In genomic region chr6:166313255-166314070, GRCh38 we compare ENCODE assay signal across 1 cellular context.
TF ChIP-seq lines count a peak whose summit lies in the region.

No MANE protein-coding gene starts in this region.

TF ChIP-seq in K562, 482 proteins besides CTCF, POLR2A, EP300 and RAD21 (continues in another document):
- TF ChIP-seq, protein P1, sequence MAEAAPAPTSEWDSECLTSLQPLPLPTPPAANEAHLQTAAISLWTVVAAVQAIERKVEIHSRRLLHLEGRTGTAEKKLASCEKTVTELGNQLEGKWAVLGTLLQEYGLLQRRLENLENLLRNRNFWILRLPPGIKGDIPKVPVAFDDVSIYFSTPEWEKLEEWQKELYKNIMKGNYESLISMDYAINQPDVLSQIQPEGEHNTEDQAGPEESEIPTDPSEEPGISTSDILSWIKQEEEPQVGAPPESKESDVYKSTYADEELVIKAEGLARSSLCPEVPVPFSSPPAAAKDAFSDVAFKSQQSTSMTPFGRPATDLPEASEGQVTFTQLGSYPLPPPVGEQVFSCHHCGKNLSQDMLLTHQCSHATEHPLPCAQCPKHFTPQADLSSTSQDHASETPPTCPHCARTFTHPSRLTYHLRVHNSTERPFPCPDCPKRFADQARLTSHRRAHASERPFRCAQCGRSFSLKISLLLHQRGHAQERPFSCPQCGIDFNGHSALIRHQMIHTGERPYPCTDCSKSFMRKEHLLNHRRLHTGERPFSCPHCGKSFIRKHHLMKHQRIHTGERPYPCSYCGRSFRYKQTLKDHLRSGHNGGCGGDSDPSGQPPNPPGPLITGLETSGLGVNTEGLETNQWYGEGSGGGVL (CRISPR knock-in tag; IDR thresholded peaks at IDR 0.05) = no peak
- TF ChIP-seq, protein P2, sequence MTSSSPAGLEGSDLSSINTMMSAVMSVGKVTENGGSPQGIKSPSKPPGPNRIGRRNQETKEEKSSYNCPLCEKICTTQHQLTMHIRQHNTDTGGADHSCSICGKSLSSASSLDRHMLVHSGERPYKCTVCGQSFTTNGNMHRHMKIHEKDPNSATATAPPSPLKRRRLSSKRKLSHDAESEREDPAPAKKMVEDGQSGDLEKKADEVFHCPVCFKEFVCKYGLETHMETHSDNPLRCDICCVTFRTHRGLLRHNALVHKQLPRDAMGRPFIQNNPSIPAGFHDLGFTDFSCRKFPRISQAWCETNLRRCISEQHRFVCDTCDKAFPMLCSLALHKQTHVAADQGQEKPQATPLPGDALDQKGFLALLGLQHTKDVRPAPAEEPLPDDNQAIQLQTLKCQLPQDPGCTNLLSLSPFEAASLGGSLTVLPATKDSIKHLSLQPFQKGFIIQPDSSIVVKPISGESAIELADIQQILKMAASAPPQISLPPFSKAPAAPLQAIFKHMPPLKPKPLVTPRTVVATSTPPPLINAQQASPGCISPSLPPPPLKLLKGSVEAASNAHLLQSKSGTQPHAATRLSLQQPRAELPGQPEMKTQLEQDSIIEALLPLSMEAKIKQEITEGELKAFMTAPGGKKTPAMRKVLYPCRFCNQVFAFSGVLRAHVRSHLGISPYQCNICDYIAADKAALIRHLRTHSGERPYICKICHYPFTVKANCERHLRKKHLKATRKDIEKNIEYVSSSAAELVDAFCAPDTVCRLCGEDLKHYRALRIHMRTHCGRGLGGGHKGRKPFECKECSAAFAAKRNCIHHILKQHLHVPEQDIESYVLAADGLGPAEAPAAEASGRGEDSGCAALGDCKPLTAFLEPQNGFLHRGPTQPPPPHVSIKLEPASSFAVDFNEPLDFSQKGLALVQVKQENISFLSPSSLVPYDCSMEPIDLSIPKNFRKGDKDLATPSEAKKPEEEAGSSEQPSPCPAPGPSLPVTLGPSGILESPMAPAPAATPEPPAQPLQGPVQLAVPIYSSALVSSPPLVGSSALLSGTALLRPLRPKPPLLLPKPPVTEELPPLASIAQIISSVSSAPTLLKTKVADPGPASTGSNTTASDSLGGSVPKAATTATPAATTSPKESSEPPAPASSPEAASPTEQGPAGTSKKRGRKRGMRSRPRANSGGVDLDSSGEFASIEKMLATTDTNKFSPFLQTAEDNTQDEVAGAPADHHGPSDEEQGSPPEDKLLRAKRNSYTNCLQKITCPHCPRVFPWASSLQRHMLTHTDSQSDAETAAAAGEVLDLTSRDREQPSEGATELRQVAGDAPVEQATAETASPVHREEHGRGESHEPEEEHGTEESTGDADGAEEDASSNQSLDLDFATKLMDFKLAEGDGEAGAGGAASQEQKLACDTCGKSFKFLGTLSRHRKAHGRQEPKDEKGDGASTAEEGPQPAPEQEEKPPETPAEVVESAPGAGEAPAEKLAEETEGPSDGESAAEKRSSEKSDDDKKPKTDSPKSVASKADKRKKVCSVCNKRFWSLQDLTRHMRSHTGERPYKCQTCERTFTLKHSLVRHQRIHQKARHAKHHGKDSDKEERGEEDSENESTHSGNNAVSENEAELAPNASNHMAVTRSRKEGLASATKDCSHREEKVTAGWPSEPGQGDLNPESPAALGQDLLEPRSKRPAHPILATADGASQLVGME (CRISPR knock-in tag; IDR thresholded peaks at IDR 0.05) = no peak
- TF ChIP-seq SMC3 (conservative IDR thresholded peaks at IDR 0.05; ENCODE audit: insufficient read depth, low read depth, low read length) (peak; percentile 59), TCF7L2 (IDR thresholded peaks at IDR 0.05; ENCODE audit: low read depth, low read length) (no peak), POLR3A (IDR thresholded peaks at IDR 0.05; ENCODE audit: borderline replicate concordance, extremely low read depth, insufficient read depth, insufficient read length) (no peak), LARP7 (IDR thresholded peaks at IDR 0.05) (no peak), CBX5 (IDR thresholded peaks at IDR 0.05; ENCODE audit: borderline replicate concordance, low read depth) (no peak), XRCC3 (IDR thresholded peaks at IDR 0.05) (no peak), TBL1XR1 (IDR thresholded peaks at IDR 0.05; ENCODE audit: low read length in 2 of 2) (no peak; a peak in 1 of 4 replicates), HDAC2 (IDR thresholded peaks at IDR 0.05) (no peak), ZNF184 (CRISPR knock-in tag; IDR thresholded peaks at IDR 0.05) (no peak), ZNF316 (IDR thresholded peaks at IDR 0.05) (no peak), MYBL2 (IDR thresholded peaks at IDR 0.05; ENCODE audit: low read depth) (no peak), MYBL2 (CRISPR knock-in tag; IDR thresholded peaks at IDR 0.05; ENCODE audit: borderline replicate concordance) (no peak), HNRNPK (IDR thresholded peaks at IDR 0.05; ENCODE audit: low read depth, low read length, poor library complexity, severe bottlenecking) (no peak), MAZ (CRISPR knock-in tag; conservative IDR thresholded peaks at IDR 0.05 in 1 of 2, IDR thresholded peaks at IDR 0.05 in 1 of 2) (peak in 1 of 2 experiments; percentile 37; a peak in 1 of 4 replicates), ZFP91 (CRISPR knock-in tag; IDR thresholded peaks at IDR 0.05) (no peak), BRD4 (IDR thresholded peaks at IDR 0.05) (no peak), MAFF (IDR thresholded peaks at IDR 0.05; ENCODE audit: low read length) (no peak), DIDO1 (tag; IDR thresholded peaks at IDR 0.05; ENCODE audit: low read depth) (no peak), ZNF511 (CRISPR knock-in tag; IDR thresholded peaks at IDR 0.05) (peak; percentile 95), GABPB2 (CRISPR knock-in tag; conservative IDR thresholded peaks at IDR 0.05) (no peak), PHF21A (IDR thresholded peaks at IDR 0.05; ENCODE audit: borderline replicate concordance, low read depth) (no peak), CBFB (CRISPR knock-in tag; IDR thresholded peaks at IDR 0.05) (no peak), JUN (IDR thresholded peaks at IDR 0.05; ENCODE audit: borderline replicate concordance, low read depth, low read length) (0 out of 2 replicates have a peak, but pooled peaks have one; percentile 20), JUN (CRISPR knock-in tag; IDR thresholded peaks at IDR 0.05; ENCODE audit: borderline replicate concordance) (no peak), NR1H2 (CRISPR knock-in tag; IDR thresholded peaks at IDR 0.05) (no peak), HBP1 (CRISPR knock-in tag; IDR thresholded peaks at IDR 0.05) (no peak), CCNT2 (IDR thresholded peaks at IDR 0.05; ENCODE audit: borderline replicate concordance, extremely low read depth, insufficient read length, low read depth, low read length) (no peak), NFIX (CRISPR knock-in tag; IDR thresholded peaks at IDR 0.05; ENCODE audit: low read depth) (no peak), MAFG (tag; conservative IDR thresholded peaks at IDR 0.05) (no peak), CREBBP (IDR thresholded peaks at IDR 0.05; ENCODE audit: low read depth, low read length) (no peak), L3MBTL2 (IDR thresholded peaks at IDR 0.05) (peak; percentile 97), TCFL5 (CRISPR knock-in tag; conservative IDR thresholded peaks at IDR 0.05) (no peak), DNMT1 (IDR thresholded peaks at IDR 0.05) (no peak), ATF4 (CRISPR knock-in tag; IDR thresholded peaks at IDR 0.05) (no peak), PYGO2 (tag; IDR thresholded peaks at IDR 0.05) (no peak), ARID2 (IDR thresholded peaks at IDR 0.05) (peak; percentile 85), ETS2 (tag; IDR thresholded peaks at IDR 0.05; ENCODE audit: borderline replicate concordance, poor library complexity, severe bottlenecking) (no peak), CHAMP1 (IDR thresholded peaks at IDR 0.05) (no peak)
- TF ChIP-seq, protein P3, sequence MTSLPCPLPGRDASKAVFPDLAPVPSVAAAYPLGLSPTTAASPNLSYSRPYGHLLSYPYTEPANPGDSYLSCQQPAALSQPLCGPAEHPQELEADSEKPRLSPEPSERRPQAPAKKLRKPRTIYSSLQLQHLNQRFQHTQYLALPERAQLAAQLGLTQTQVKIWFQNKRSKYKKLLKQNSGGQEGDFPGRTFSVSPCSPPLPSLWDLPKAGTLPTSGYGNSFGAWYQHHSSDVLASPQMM (CRISPR knock-in tag; IDR thresholded peaks at IDR 0.05) = no peak
- TF ChIP-seq, protein P4, sequence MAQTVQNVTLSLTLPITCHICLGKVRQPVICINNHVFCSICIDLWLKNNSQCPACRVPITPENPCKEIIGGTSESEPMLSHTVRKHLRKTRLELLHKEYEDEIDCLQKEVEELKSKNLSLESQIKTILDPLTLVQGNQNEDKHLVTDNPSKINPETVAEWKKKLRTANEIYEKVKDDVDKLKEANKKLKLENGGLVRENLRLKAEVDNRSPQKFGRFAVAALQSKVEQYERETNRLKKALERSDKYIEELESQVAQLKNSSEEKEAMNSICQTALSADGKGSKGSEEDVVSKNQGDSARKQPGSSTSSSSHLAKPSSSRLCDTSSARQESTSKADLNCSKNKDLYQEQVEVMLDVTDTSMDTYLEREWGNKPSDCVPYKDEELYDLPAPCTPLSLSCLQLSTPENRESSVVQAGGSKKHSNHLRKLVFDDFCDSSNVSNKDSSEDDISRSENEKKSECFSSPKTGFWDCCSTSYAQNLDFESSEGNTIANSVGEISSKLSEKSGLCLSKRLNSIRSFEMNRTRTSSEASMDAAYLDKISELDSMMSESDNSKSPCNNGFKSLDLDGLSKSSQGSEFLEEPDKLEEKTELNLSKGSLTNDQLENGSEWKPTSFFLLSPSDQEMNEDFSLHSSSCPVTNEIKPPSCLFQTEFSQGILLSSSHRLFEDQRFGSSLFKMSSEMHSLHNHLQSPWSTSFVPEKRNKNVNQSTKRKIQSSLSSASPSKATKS (CRISPR knock-in tag; IDR thresholded peaks at IDR 0.05) = no peak
- TF ChIP-seq, protein P5, sequence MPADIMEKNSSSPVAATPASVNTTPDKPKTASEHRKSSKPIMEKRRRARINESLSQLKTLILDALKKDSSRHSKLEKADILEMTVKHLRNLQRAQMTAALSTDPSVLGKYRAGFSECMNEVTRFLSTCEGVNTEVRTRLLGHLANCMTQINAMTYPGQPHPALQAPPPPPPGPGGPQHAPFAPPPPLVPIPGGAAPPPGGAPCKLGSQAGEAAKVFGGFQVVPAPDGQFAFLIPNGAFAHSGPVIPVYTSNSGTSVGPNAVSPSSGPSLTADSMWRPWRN (IDR thresholded peaks at IDR 0.05; ENCODE audit: low read depth) = no peak
- TF ChIP-seq, protein P6, sequence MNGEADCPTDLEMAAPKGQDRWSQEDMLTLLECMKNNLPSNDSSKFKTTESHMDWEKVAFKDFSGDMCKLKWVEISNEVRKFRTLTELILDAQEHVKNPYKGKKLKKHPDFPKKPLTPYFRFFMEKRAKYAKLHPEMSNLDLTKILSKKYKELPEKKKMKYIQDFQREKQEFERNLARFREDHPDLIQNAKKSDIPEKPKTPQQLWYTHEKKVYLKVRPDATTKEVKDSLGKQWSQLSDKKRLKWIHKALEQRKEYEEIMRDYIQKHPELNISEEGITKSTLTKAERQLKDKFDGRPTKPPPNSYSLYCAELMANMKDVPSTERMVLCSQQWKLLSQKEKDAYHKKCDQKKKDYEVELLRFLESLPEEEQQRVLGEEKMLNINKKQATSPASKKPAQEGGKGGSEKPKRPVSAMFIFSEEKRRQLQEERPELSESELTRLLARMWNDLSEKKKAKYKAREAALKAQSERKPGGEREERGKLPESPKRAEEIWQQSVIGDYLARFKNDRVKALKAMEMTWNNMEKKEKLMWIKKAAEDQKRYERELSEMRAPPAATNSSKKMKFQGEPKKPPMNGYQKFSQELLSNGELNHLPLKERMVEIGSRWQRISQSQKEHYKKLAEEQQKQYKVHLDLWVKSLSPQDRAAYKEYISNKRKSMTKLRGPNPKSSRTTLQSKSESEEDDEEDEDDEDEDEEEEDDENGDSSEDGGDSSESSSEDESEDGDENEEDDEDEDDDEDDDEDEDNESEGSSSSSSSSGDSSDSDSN (IDR thresholded peaks at IDR 0.05; ENCODE audit: borderline replicate concordance in 1 of 2, low read depth in 2 of 2, low read length in 2 of 2) = no peak
